In genomic region chr15:21260966-21261395, GRCh38 we compare ENCODE assay signal across 18 cellular contexts.
DNase-seq lines count a peak whose midpoint lies in the region; ATAC-seq, FAIRE-seq and TF ChIP-seq lines count a peak whose summit lies in the region.
"Had no signal": no experiment of that assay in that cellular context is flagged by ENCODE, and none has a peak within 500 bp of the region (broad histone marks: within the 10 kb centered on the region; RNA-seq: fewer than 3 reads in every experiment).

No MANE protein-coding gene starts in this region.

- H3K27me3 ChIP-seq in right atrium auricular region = no peaks in the 10 kb centered on the region
- no peaks in the 10 kb centered on the region for H3K27me3 ChIP-seq in aorta (ENCODE audit: control insufficient read depth in 1 of 2, insufficient read depth in 2 of 2, low read length in 1 of 2)
- H3K27me3 ChIP-seq: gastrocnemius medialis, ovary had no signal

- H3K4me1 ChIP-seq in right atrium auricular region (no peaks in the 10 kb centered on the region), mucosa of descending colon (ENCODE audit: low read depth) (no peaks in the 10 kb centered on the region), aorta (ENCODE audit: control insufficient read depth in 1 of 2, insufficient read depth in 2 of 2, low read length in 2 of 2) (no peaks in the 10 kb centered on the region)
- H3K4me1 ChIP-seq: gastrocnemius medialis had no signal

- H3K27ac ChIP-seq in right atrium auricular region = no peak overlapping the region
- H3K27ac ChIP-seq in aorta (ENCODE audit: low read depth in 1 of 2, low read length in 2 of 2) = no peak overlapping the region
- H3K27ac ChIP-seq: gastrocnemius medialis, ovary had no signal

- H3K9me3 ChIP-seq in right atrium auricular region (no peaks in the 10 kb centered on the region), mucosa of descending colon (peaks cover 14% of the 10 kb centered on the region), aorta (ENCODE audit: control insufficient read depth, low read length) (no peaks in the 10 kb centered on the region)
- H3K9me3 ChIP-seq: ovary had no signal

- no peak for TF ChIP-seq POLR2A in H54 (IDR thresholded peaks at IDR 0.05; ENCODE audit: low read depth, low read length)

- intact Hi-C loops in Right ventricle myocardium superior (cut with DNase I) = no loop called here
- intact Hi-C loops in mucosa of descending colon (cut with DNase I, micrococcal nuclease) = no loop called here
- intact Hi-C loops in aorta (cut with DNase I) = no loop called here

- H3K36me3 ChIP-seq in right atrium auricular region (no peaks in the 10 kb centered on the region), mucosa of descending colon (ENCODE audit: low read depth) (no peaks in the 10 kb centered on the region), aorta (ENCODE audit: control insufficient read depth in 1 of 2, insufficient read depth in 2 of 2, low read length in 1 of 2) (no peaks in the 10 kb centered on the region)
- H3K36me3 ChIP-seq: gastrocnemius medialis, ovary had no signal

- no peak for TF ChIP-seq CTCF in right atrium auricular region (IDR thresholded peaks at IDR 0.05)
- no peak for TF ChIP-seq CTCF in mucosa of descending colon (IDR thresholded peaks at IDR 0.05)

- ATAC-seq in Right ventricle myocardium superior (ENCODE audit: poor library complexity) = no peak
- no peak for ATAC-seq in mucosa of descending colon
- ATAC-seq in aorta (ENCODE audit: low FRiP score) = no peak
- ATAC-seq in HG03354 (IDR thresholded peaks at IDR 0.05; ENCODE audit: poor library complexity, severe bottlenecking, unreplicated experiment) = no peak
- ATAC-seq: gastrocnemius medialis had no signal

- no peak overlapping the region for H3K4me3 ChIP-seq in right atrium auricular region
- H3K4me3 ChIP-seq in mucosa of descending colon = no peak overlapping the region
- H3K4me3 ChIP-seq in aorta (ENCODE audit: low read length in 2 of 2) = no peak overlapping the region
- H3K4me3 ChIP-seq: gastrocnemius medialis, ovary had no signal

- FAIRE-seq in H54 (lab: Jason Lieb, UNC) = no peak
- FAIRE-seq: small intestine had no signal

- 81 to 85% methylated on average over 15 of the region's 15 CpGs for WGBS in aorta, 2 donors

- DNase-seq in Right ventricle myocardium superior = peak; percentile 42
- DNase-seq in right atrium auricular region (ENCODE audit: low spot score) = no peak
- peak; percentile 14 for DNase-seq in dedifferentiated amniotic fluid mesenchymal stem cell (ENCODE audit: extremely low spot score)
- DNase-seq in mucosa of descending colon = peak in 2 of 3 donors; percentile 26 to 61
- DNase-seq in aorta = peak; percentile 46 to 81
- DNase-seq in H54 (ENCODE audit: insufficient read length, low spot score) = no peak
- DNase-seq in hepatic stellate cell (ENCODE audit: low spot score) = no peak
- DNase-seq: activated CD4-positive, alpha-beta memory T cell treated with anti-CD3 and anti-CD28 coated beads, Interleukin-2, amount 10 ng/mL, durations not matched to agents 7 days and 5 days; activated T-cell treated with anti-CD3 and anti-CD28 coated beads, Interleukin-2, amount 50 U/mL, for 4 hours; C1 segment of cervical spinal cord; DMS 273 treated with DMSO at 0.1 percent for 48 hours; gastrocnemius medialis; NCI-H1930; SIG-M5; small intestine; stimulated activated CD8-positive, alpha-beta memory T cell treated with anti-CD3 and anti-CD28 coated beads, Interleukin-4, amount 100 ng/mL, for 48 hours had no signal

Comparison
In these comparisons a context has a peak if more than half of its experiments do, and no peak if none do; other contexts are left out.
1. DNase-seq: peak in Right ventricle myocardium superior (single experiment), dedifferentiated amniotic fluid mesenchymal stem cell (single experiment), mucosa of descending colon (2 of 3) and aorta (2 of 2); none in right atrium auricular region (single experiment), H54 (single experiment) and hepatic stellate cell (single experiment).